In genomic region chr2:213237787-213238186, GRCh38 we compare ENCODE assay signal across 14 cellular contexts. TPM values are rescaled to one million over a fixed set of nuclear protein-coding genes. Genes with fewer than 3 reads are reported as not detected.
DNase-seq lines count a peak whose midpoint lies in the region; ATAC-seq, FAIRE-seq and TF ChIP-seq lines count a peak whose summit lies in the region.
"Had no signal": no experiment of that assay in that cellular context is flagged by ENCODE, and none has a peak within 500 bp of the region (broad histone marks: within the 10 kb centered on the region; RNA-seq: fewer than 3 reads in every experiment).

No MANE protein-coding gene starts in this region.

- H3K4me1 ChIP-seq in A673 (ENCODE audit: insufficient read depth, low read length, poor library complexity, severe bottlenecking) (peaks cover 67% of the 10 kb centered on the region), foreskin keratinocyte (peaks cover 14% of the 10 kb centered on the region), uterus (no peaks in the 10 kb centered on the region), sigmoid colon (peaks cover 0 to 6% (median 0%) of the 10 kb centered on the region in 4 donors)

- peaks cover 8% of the 10 kb centered on the region for H3K4me1 Mint-ChIP-seq in T-helper 17 cell

- H3K4me3 ChIP-seq in A673 (ENCODE audit: low read depth, low read length, poor library complexity, severe bottlenecking), result peak overlapping the region; percentile 17
- H3K4me3 ChIP-seq in uterus, result no peak overlapping the region
- no peak overlapping the region for H3K4me3 ChIP-seq in sigmoid colon
- H3K4me3 ChIP-seq: K562 had no signal

- H3K27ac Mint-ChIP-seq in T-helper 17 cell, result peak overlapping the region; percentile 63
- H3K27ac Mint-ChIP-seq: dendritic cell treated with granulocyte-macrophage colony-stimulating factor and Interleukin-4, amounts not matched to agents 40 ng/mL and 50 ng/mL, for 4 days; memory B cell had no signal

- H3K27ac ChIP-seq in A673 (ENCODE audit: low read depth, low read length, poor library complexity, severe bottlenecking) (peak overlapping the region; percentile 43), foreskin keratinocyte (peak overlapping the region; percentile 36), uterus (no peak overlapping the region), sigmoid colon (no peak overlapping the region)

- H3K4me3 Mint-ChIP-seq in T-helper 17 cell, result peak overlapping the region; percentile 41
- H3K4me3 Mint-ChIP-seq: dendritic cell treated with granulocyte-macrophage colony-stimulating factor and Interleukin-4, amounts not matched to agents 40 ng/mL and 50 ng/mL, for 4 days; memory B cell had no signal

- H3K27me3 ChIP-seq in A673 (replicated peaks; ENCODE audit: insufficient read depth, low read depth, low read length, poor library complexity) (no peaks in the 10 kb centered on the region), foreskin keratinocyte (no peaks in the 10 kb centered on the region), uterus (peaks cover 0 to 3% of the 10 kb centered on the region in 2 donors), sigmoid colon (no peaks in the 10 kb centered on the region)
- H3K27me3 ChIP-seq: tibial artery had no signal

- DNase-seq in A673 (ENCODE audit: low spot score), result no peak
- DNase-seq in GM12892 (ENCODE audit: insufficient read length), result no peak
- no peak for DNase-seq in T-helper 17 cell
- DNase-seq in foreskin keratinocyte, result no peak
- DNase-seq in left lobe of liver (ENCODE audit: low spot score), result no peak
- no peak for DNase-seq in uterus
- no peak for DNase-seq in sigmoid colon
- no peak for DNase-seq in activated CD4-positive, CD25-positive, alpha-beta regulatory T cell (lab: John Stamatoyannopoulos, UW)
- DNase-seq: NCI-H1436 treated with DMSO at 0.1 percent for 48 hours, NCI-H524 treated with DMSO at 0.1 percent for 48 hours, tibial artery had no signal

- ATAC-seq in T-helper 17 cell (no peak), foreskin keratinocyte (no peak), left lobe of liver (no peak)
- ATAC-seq: K562 had no signal

- H3K9me3 ChIP-seq in A673 (ENCODE audit: low read depth, low read length, poor library complexity, severe bottlenecking) (no peaks in the 10 kb centered on the region), T-helper 17 cell (ENCODE audit: control insufficient read depth, low read length, poor library complexity, severe bottlenecking) (no peaks in the 10 kb centered on the region), uterus (no peaks in the 10 kb centered on the region), sigmoid colon (no peaks in the 10 kb centered on the region)
- H3K9me3 ChIP-seq: tibial artery had no signal

- H3K36me3 Mint-ChIP-seq in T-helper 17 cell (ENCODE audit: low read depth), result no peaks in the 10 kb centered on the region
- H3K36me3 Mint-ChIP-seq: memory B cell had no signal

- TF ChIP-seq POLR2A in GM12892 (IDR thresholded peaks at IDR 0.05; ENCODE audit: low read depth, low read length) (no peak), uterus (IDR thresholded peaks at IDR 0.05) (no peak), sigmoid colon (IDR thresholded peaks at IDR 0.05) (no peak)

- H3K36me3 ChIP-seq in A673 (ENCODE audit: insufficient read depth, low read length, poor library complexity, severe bottlenecking), result no peaks in the 10 kb centered on the region
- H3K36me3 ChIP-seq in uterus, result no peaks in the 10 kb centered on the region
- no peaks in the 10 kb centered on the region for H3K36me3 ChIP-seq in sigmoid colon
- H3K36me3 ChIP-seq: tibial artery had no signal

- WGBS in sigmoid colon, 2 donors, result 56 to 85% methylated on average over 2 of the region's 2 CpGs

- TF ChIP-seq EP300 in sigmoid colon (IDR thresholded peaks at IDR 0.05), result no peak

- peak; percentile 92 for FAIRE-seq in GM12892 (lab: Jason Lieb, UNC)
- FAIRE-seq: K562 had no signal

- peaks cover 50% of the 10 kb centered on the region for H3K27me3 Mint-ChIP-seq in T-helper 17 cell
- H3K27me3 Mint-ChIP-seq: dendritic cell treated with granulocyte-macrophage colony-stimulating factor and Interleukin-4, amounts not matched to agents 40 ng/mL and 50 ng/mL, for 4 days had no signal

- POLR2A ChIA-PET in A673 (lab: Charles Lee; ENCODE audit: low non-redundant PET), result no interaction called here

- no peak for TF ChIP-seq CTCF in A673 (conservative IDR thresholded peaks at IDR 0.05; ENCODE audit: low read depth, low read length)
- no peak for TF ChIP-seq CTCF in foreskin keratinocyte (conservative IDR thresholded peaks at IDR 0.05)
- no peak for TF ChIP-seq CTCF in uterus (IDR thresholded peaks at IDR 0.05)
- no peak for TF ChIP-seq CTCF in sigmoid colon (IDR thresholded peaks at IDR 0.05)

- CTCF ChIA-PET in A673 (lab: Charles Lee), result no interaction called here

- BruUV-seq in A673 (replicated peaks; lab: Mats Ljungman, UMichigan), result no TSS peak

- intact Hi-C loops in A673 (cut with micrococcal nuclease; ENCODE audit: unreplicated experiment), result loop anchor here (2.0 to 5.0 kb wide), 2 partner anchors 85 to 335 kb away; no protein-coding TSS in a partner anchor
- intact Hi-C loops in uterus (cut with DNase I; ENCODE audit: low total_unique reads), result no loop called here
- intact Hi-C loops in sigmoid colon (cut with DNase I), result no loop called here

RNA-seq across cellular contexts. Expression of gene SPAG16, which starts 46.5 kb away (rescaled TPM):
- 13.1 and 21.7 TPM in 2 replicates for total RNA-seq in A673 (2021)
- 15.7 TPM for polyA plus RNA-seq in GM12892 (2012; ENCODE audit: missing spikeins)
- 1 to 10 TPM; 4.1 to 5.1 TPM for total RNA-seq in T-helper 17 cell
- total RNA-seq in foreskin keratinocyte, result 15.0 and 16.7 TPM in 2 replicates
- 13.7 and 14.3 TPM in 2 replicates for polyA plus RNA-seq in foreskin keratinocyte
- 8.2 TPM for total RNA-seq in left lobe of liver
- total RNA-seq in uterus, result 10 to 100 TPM in 2 of 4 donors, 1 to 10 TPM in 2; 5.0 to 73.8 (median 21.6) TPM
- total RNA-seq in sigmoid colon, result 10 to 100 TPM; 27.1 to 70.3 (median 49.0) TPM
- polyA plus RNA-seq in sigmoid colon, result 10 to 100 TPM; 13.1 to 37.8 (median 24.5) TPM

Comparison
In these comparisons a context has a peak if more than half of its experiments do, and no peak if none do; other contexts are left out.
1. H3K27ac ChIP-seq: peak in A673 (single experiment) and foreskin keratinocyte (single experiment); none in uterus (0 of 2) and sigmoid colon (0 of 4).